Comparison of ENCODE assay signal across 25 cellular contexts in genomic region chr11:85829172-85829571, GRCh38. TPM values are rescaled to one million over a fixed set of nuclear protein-coding genes. Genes with fewer than 3 reads are reported as not detected.
"Had no signal": no experiment of that assay in that cellular context is flagged by ENCODE, and none has a peak within 500 bp of the region (broad histone marks: within the 10 kb centered on the region; RNA-seq: fewer than 3 reads in every experiment).

No MANE protein-coding gene starts in this region.

- H3K27me3 Mint-ChIP-seq: activated CD8-positive, alpha-beta memory T cell treated with anti-CD3 and anti-CD28 coated beads, Interleukin-2, amount 10 ng/mL, durations not matched to agents 7 days and 5 days; activated CD8-positive, alpha-beta T cell treated with anti-CD3 and anti-CD28 coated beads for 36 hours; activated naive CD8-positive, alpha-beta T cell; memory B cell; stimulated activated naive CD8-positive, alpha-beta T cell treated with anti-CD3 and anti-CD28 coated beads, Interleukin-15, Interleukin-2, amounts not matched to agents 100 ng/mL and 50 ng/mL, for 24 hours had no signal

- H3K27ac Mint-ChIP-seq: activated CD8-positive, alpha-beta memory T cell treated with anti-CD3 and anti-CD28 coated beads, Interleukin-2, amount 10 ng/mL, durations not matched to agents 7 days and 5 days; activated CD8-positive, alpha-beta T cell treated with anti-CD3 and anti-CD28 coated beads for 36 hours; memory B cell; stimulated activated naive CD8-positive, alpha-beta T cell treated with anti-CD3 and anti-CD28 coated beads, Interleukin-15, Interleukin-2, amounts not matched to agents 100 ng/mL and 50 ng/mL, for 24 hours had no signal

- FAIRE-seq: islet of Langerhans had no signal

- ATAC-seq: activated CD8-positive, alpha-beta memory T cell treated with anti-CD3 and anti-CD28 coated beads, Interleukin-2, amount 10 ng/mL, durations not matched to agents 7 days and 5 days; activated CD8-positive, alpha-beta T cell treated with anti-CD3 and anti-CD28 coated beads for 36 hours; gastrocnemius medialis; left cardiac atrium; right cardiac atrium had no signal

- H3K4me3 Mint-ChIP-seq: activated CD8-positive, alpha-beta memory T cell treated with anti-CD3 and anti-CD28 coated beads, Interleukin-2, amount 10 ng/mL, durations not matched to agents 7 days and 5 days; activated CD8-positive, alpha-beta T cell treated with anti-CD3 and anti-CD28 coated beads for 36 hours; activated naive CD8-positive, alpha-beta T cell; memory B cell; stimulated activated naive CD8-positive, alpha-beta T cell treated with anti-CD3 and anti-CD28 coated beads, Interleukin-15, Interleukin-2, amounts not matched to agents 100 ng/mL and 50 ng/mL, for 24 hours had no signal

- H3K36me3 Mint-ChIP-seq: activated naive CD8-positive, alpha-beta T cell; memory B cell had no signal

- H3K4me3 ChIP-seq: breast epithelium, colonic mucosa, esophagus muscularis mucosa, gastrocnemius medialis, tibial artery had no signal

- H3K9me3 Mint-ChIP-seq: activated CD8-positive, alpha-beta T cell treated with anti-CD3 and anti-CD28 coated beads for 36 hours; memory B cell; stimulated activated naive CD8-positive, alpha-beta T cell treated with anti-CD3 and anti-CD28 coated beads, Interleukin-15, Interleukin-2, amounts not matched to agents 100 ng/mL and 50 ng/mL, for 24 hours had no signal

- H3K9me3 ChIP-seq: breast epithelium, colonic mucosa, esophagus muscularis mucosa, gastrocnemius medialis, tibial artery had no signal

- H3K4me1 Mint-ChIP-seq: memory B cell had no signal

- H3K36me3 ChIP-seq: breast epithelium, colonic mucosa, esophagus muscularis mucosa, gastrocnemius medialis, tibial artery had no signal

- H3K27ac ChIP-seq: colonic mucosa, esophagus muscularis mucosa, gastrocnemius medialis, parathyroid adenoma had no signal

- H3K4me1 ChIP-seq: breast epithelium, gastrocnemius medialis had no signal

- DNase-seq: activated CD4-positive, alpha-beta T cell treated with anti-CD3 and anti-CD28 coated beads for 48 hours; activated CD8-positive, alpha-beta memory T cell treated with anti-CD3 and anti-CD28 coated beads, Interleukin-2, amount 10 ng/mL, durations not matched to agents 7 days and 5 days; activated CD8-positive, alpha-beta T cell treated with anti-CD3 and anti-CD28 coated beads for 36 hours; activated gamma-delta T cell treated with Interleukin-2 at 50 U/mL for 16 hours; amniotic stem cell; colonic mucosa; gastrocnemius medialis; hypothalamus; left cardiac atrium; nucleus accumbens; right cardiac atrium; stimulated activated CD4-positive, alpha-beta T cell treated with anti-CD3 and anti-CD28 coated beads, Interleukin-4, amount 100 ng/mL, for 24 hours; tibial artery had no signal

RNA-seq across cellular contexts. Expression of gene CCDC83, which starts 26.0 kb away (rescaled TPM):
- total RNA-seq: activated CD8-positive, alpha-beta memory T cell treated with anti-CD3 and anti-CD28 coated beads, Interleukin-2, amount 10 ng/mL, durations not matched to agents 7 days and 5 days; activated CD8-positive, alpha-beta T cell treated with anti-CD3 and anti-CD28 coated beads for 36 hours; colonic mucosa; esophagus muscularis mucosa; gastrocnemius medialis; left cardiac atrium; lower leg skin; pulmonary artery endothelial cell; right cardiac atrium; T-helper 1 cell treated with Interleukin-12 subunit alpha and Interleukin-12 subunit beta and Interleukin-4 antibody, amounts not matched to agents 30 ng/mL and 1 ng/mL, for 36 hours; ureter had no signal
- polyA plus RNA-seq: neural cell, right cardiac atrium had no signal
